ENCODE assay signal across 9 cellular contexts in genomic region chr11:8017894-8018741, GRCh38. TPM values are rescaled to one million over a fixed set of nuclear protein-coding genes. Genes with fewer than 3 reads are reported as not detected.
DNase-seq lines count a peak whose midpoint lies in the region; ATAC-seq, FAIRE-seq and TF ChIP-seq lines count a peak whose summit lies in the region.
"Had no signal": no experiment of that assay in that cellular context is flagged by ENCODE, and none has a peak within 500 bp of the region (broad histone marks: within the 10 kb centered on the region; RNA-seq: fewer than 3 reads in every experiment).

No MANE protein-coding gene starts in this region.

- no peak for FAIRE-seq in GM12891 (lab: Jason Lieb, UNC)
- FAIRE-seq: endometrium had no signal

- intact Hi-C loops in activated T-helper 1 cell treated with anti-CD3 and anti-CD28 coated beads, Interleukin-12 subunit alpha, Interleukin-12 subunit beta, Interleukin-2, Interleukin-4 antibody, amounts not matched to agents 30 ng/mL and 10 ng/mL and 1 ng/mL, durations not matched to agents 14 hours and 24 hours and 36 hours (cut with micrococcal nuclease), result no loop called here
- intact Hi-C loops in right cardiac atrium (cut with DNase I) (loop anchor here in 1 of 4 donors (5.0 kb wide), 1 partner anchor 64 kb away; the partner anchor contains the start of gene TUB), PC-9 (cut with micrococcal nuclease; ENCODE audit: unreplicated experiment) (no loop called here)

- no peak for TF ChIP-seq POLR2A in GM12891 (IDR thresholded peaks at IDR 0.05; ENCODE audit: low read depth, low read length)

- peak; percentile 46 to 58 for ATAC-seq in right cardiac atrium
- ATAC-seq in GM18907 (IDR thresholded peaks at IDR 0.05; ENCODE audit: unreplicated experiment), result no peak
- no peak for ATAC-seq in HG03432 (IDR thresholded peaks at IDR 0.05; ENCODE audit: unreplicated experiment)

- no peak for TF ChIP-seq CTCF in PC-9 (conservative IDR thresholded peaks at IDR 0.05)

- H3K4me3 ChIP-seq in HUES48 (ENCODE audit: low read depth, low read length) (peak overlapping the region; percentile 65), right cardiac atrium (ENCODE audit: low read length) (peak overlapping the region; percentile 71), skeletal muscle cell (ENCODE audit: low read depth, low read length) (peak overlapping the region; percentile 65), PC-9 (no peak overlapping the region)

- no peak for DNase-seq in activated T-helper 1 cell treated with anti-CD3 and anti-CD28 coated beads, Interleukin-12 subunit alpha, Interleukin-12 subunit beta, Interleukin-2, Interleukin-4 antibody, amounts not matched to agents 30 ng/mL and 10 ng/mL and 1 ng/mL, durations not matched to agents 14 hours and 24 hours and 36 hours (ENCODE audit: low spot score)
- DNase-seq in right cardiac atrium, result peak in 1 of 3 donors; percentile 49
- DNase-seq in skeletal muscle cell (ENCODE audit: low read depth), result no peak
- DNase-seq in GM12891 (ENCODE audit: insufficient read length, low spot score), result no peak
- no peak for DNase-seq in PC-9

- peaks cover 13% of the 10 kb centered on the region for H3K4me1 Mint-ChIP-seq in activated T-helper 1 cell treated with anti-CD3 and anti-CD28 coated beads, Interleukin-12 subunit alpha, Interleukin-12 subunit beta, Interleukin-2, Interleukin-4 antibody, amounts not matched to agents 30 ng/mL and 10 ng/mL and 1 ng/mL, durations not matched to agents 14 hours and 24 hours and 36 hours (ENCODE audit: low read depth)

- H3K27ac Mint-ChIP-seq in activated T-helper 1 cell treated with anti-CD3 and anti-CD28 coated beads, Interleukin-12 subunit alpha, Interleukin-12 subunit beta, Interleukin-2, Interleukin-4 antibody, amounts not matched to agents 30 ng/mL and 10 ng/mL and 1 ng/mL, durations not matched to agents 14 hours and 24 hours and 36 hours, result peak overlapping the region; percentile 82

- CTCF ChIA-PET in PC-9 (lab: Charles Lee), result no interaction called here

- H3K9ac ChIP-seq in HUES48 (ENCODE audit: low read depth, low read length), result no peak overlapping the region

- H3K36me3 Mint-ChIP-seq in activated T-helper 1 cell treated with anti-CD3 and anti-CD28 coated beads, Interleukin-12 subunit alpha, Interleukin-12 subunit beta, Interleukin-2, Interleukin-4 antibody, amounts not matched to agents 30 ng/mL and 10 ng/mL and 1 ng/mL, durations not matched to agents 14 hours and 24 hours and 36 hours (ENCODE audit: low read depth), result no peaks in the 10 kb centered on the region

- H3K36me3 ChIP-seq in HUES48 (ENCODE audit: control insufficient read depth, insufficient read depth, low read length), result no peaks in the 10 kb centered on the region
- no peaks in the 10 kb centered on the region for H3K36me3 ChIP-seq in PC-9 (ENCODE audit: low read depth)

- no peaks in the 10 kb centered on the region for H3K9me3 ChIP-seq in HUES48 (ENCODE audit: control insufficient read depth, insufficient read depth, low read length)
- no peaks in the 10 kb centered on the region for H3K9me3 ChIP-seq in right cardiac atrium (ENCODE audit: control insufficient read depth, low read length)
- no peaks in the 10 kb centered on the region for H3K9me3 ChIP-seq in PC-9 (ENCODE audit: insufficient read depth, low read depth)

- WGBS in right cardiac atrium, result 30% methylated on average over 18 of the region's 18 CpGs

- no peak overlapping the region for H2AFZ ChIP-seq in PC-9

- no peaks in the 10 kb centered on the region for H3K9me2 ChIP-seq in PC-9 (ENCODE audit: insufficient read depth)

- H3K27me3 Mint-ChIP-seq in activated T-helper 1 cell treated with anti-CD3 and anti-CD28 coated beads, Interleukin-12 subunit alpha, Interleukin-12 subunit beta, Interleukin-2, Interleukin-4 antibody, amounts not matched to agents 30 ng/mL and 10 ng/mL and 1 ng/mL, durations not matched to agents 14 hours and 24 hours and 36 hours (ENCODE audit: insufficient read depth), result peaks cover 35% of the 10 kb centered on the region

- no peaks in the 10 kb centered on the region for H3F3A ChIP-seq in PC-9 (ENCODE audit: insufficient read depth, low read depth)

- H3K79me2 ChIP-seq in PC-9 (ENCODE audit: low read depth), result no peaks in the 10 kb centered on the region

- H3K4me1 ChIP-seq in HUES48 (ENCODE audit: control insufficient read depth, insufficient read depth, low read length), result peaks cover 38% of the 10 kb centered on the region
- peaks cover 3% of the 10 kb centered on the region for H3K4me1 ChIP-seq in right cardiac atrium (ENCODE audit: control insufficient read depth, insufficient read depth, low read length)
- H3K4me1 ChIP-seq in PC-9 (replicated peaks; ENCODE audit: insufficient read depth), result no peaks in the 10 kb centered on the region

- no peak overlapping the region for H3K27ac ChIP-seq in HUES48 (ENCODE audit: low read depth, low read length)
- H3K27ac ChIP-seq in right cardiac atrium (ENCODE audit: low read length), result peak overlapping the region; percentile 62
- H3K27ac ChIP-seq in PC-9, result no peak overlapping the region

- H3K9me3 Mint-ChIP-seq in activated T-helper 1 cell treated with anti-CD3 and anti-CD28 coated beads, Interleukin-12 subunit alpha, Interleukin-12 subunit beta, Interleukin-2, Interleukin-4 antibody, amounts not matched to agents 30 ng/mL and 10 ng/mL and 1 ng/mL, durations not matched to agents 14 hours and 24 hours and 36 hours, result no peaks in the 10 kb centered on the region

- peak overlapping the region; percentile 77 for H3K4me3 Mint-ChIP-seq in activated T-helper 1 cell treated with anti-CD3 and anti-CD28 coated beads, Interleukin-12 subunit alpha, Interleukin-12 subunit beta, Interleukin-2, Interleukin-4 antibody, amounts not matched to agents 30 ng/mL and 10 ng/mL and 1 ng/mL, durations not matched to agents 14 hours and 24 hours and 36 hours

- H3K27me3 ChIP-seq in HUES48 (ENCODE audit: control insufficient read depth, insufficient read depth, low read length) (peaks cover 68% of the 10 kb centered on the region), right cardiac atrium (ENCODE audit: control insufficient read depth, insufficient read depth) (no peaks in the 10 kb centered on the region), PC-9 (ENCODE audit: insufficient read depth, low read depth) (peaks cover 3% of the 10 kb centered on the region; the same call in 1 of the 2 replicates)

- BruUV-seq in PC-9 (replicated peaks; lab: Mats Ljungman, UMichigan), result no TSS peak

- no peak overlapping the region for H3K4me2 ChIP-seq in PC-9

- POLR2A ChIA-PET in PC-9 (lab: Charles Lee; ENCODE audit: unreplicated experiment), result no interaction called here

- H4K20me1 ChIP-seq in PC-9 (ENCODE audit: insufficient read depth), result no peaks in the 10 kb centered on the region

TF ChIP-seq in GM12891, 5 proteins besides CTCF, POLR2A, EP300 and RAD21:
- TF ChIP-seq PAX5 (IDR thresholded peaks at IDR 0.05; ENCODE audit: insufficient read depth, low read length, severe bottlenecking), result no peak

RNA-seq across cellular contexts. Expression of gene EIF3F, which starts 31.0 kb away (rescaled TPM):
- 210 and 214 TPM in 2 replicates for total RNA-seq in activated T-helper 1 cell treated with anti-CD3 and anti-CD28 coated beads, Interleukin-12 subunit alpha, Interleukin-12 subunit beta, Interleukin-2, Interleukin-4 antibody, amounts not matched to agents 30 ng/mL and 10 ng/mL and 1 ng/mL, durations not matched to agents 14 hours and 24 hours and 36 hours
- 100 to 1,000 TPM; 152 to 175 (median 159) TPM for total RNA-seq in right cardiac atrium
- polyA plus RNA-seq in right cardiac atrium, result 179 TPM
- polyA plus RNA-seq in GM12891 (2012; ENCODE audit: low read depth, missing spikeins), result 350 TPM
- total RNA-seq in PC-9 (2021), result 191 and 195 TPM in 2 replicates

RNA-seq across cellular contexts. Expression of gene NLRP10, which starts 52.9 kb away (rescaled TPM):
- not detected in 2 replicates for total RNA-seq in activated T-helper 1 cell treated with anti-CD3 and anti-CD28 coated beads, Interleukin-12 subunit alpha, Interleukin-12 subunit beta, Interleukin-2, Interleukin-4 antibody, amounts not matched to agents 30 ng/mL and 10 ng/mL and 1 ng/mL, durations not matched to agents 14 hours and 24 hours and 36 hours
- total RNA-seq in right cardiac atrium (not detected), PC-9 (2021) (0.96 and 1.6 TPM in 2 replicates)
- polyA plus RNA-seq in right cardiac atrium, result not detected
- polyA plus RNA-seq in GM12891 (2012; ENCODE audit: low read depth, missing spikeins), result not detected

Comparison
In these comparisons a context has a peak if more than half of its experiments do, and no peak if none do; other contexts are left out.
1. ATAC-seq: peak in right cardiac atrium (2 of 2); none in GM18907 (single experiment) and HG03432 (single experiment).